Comparison of ENCODE assay signal across 10 cellular contexts in the genomic region with DNA sequence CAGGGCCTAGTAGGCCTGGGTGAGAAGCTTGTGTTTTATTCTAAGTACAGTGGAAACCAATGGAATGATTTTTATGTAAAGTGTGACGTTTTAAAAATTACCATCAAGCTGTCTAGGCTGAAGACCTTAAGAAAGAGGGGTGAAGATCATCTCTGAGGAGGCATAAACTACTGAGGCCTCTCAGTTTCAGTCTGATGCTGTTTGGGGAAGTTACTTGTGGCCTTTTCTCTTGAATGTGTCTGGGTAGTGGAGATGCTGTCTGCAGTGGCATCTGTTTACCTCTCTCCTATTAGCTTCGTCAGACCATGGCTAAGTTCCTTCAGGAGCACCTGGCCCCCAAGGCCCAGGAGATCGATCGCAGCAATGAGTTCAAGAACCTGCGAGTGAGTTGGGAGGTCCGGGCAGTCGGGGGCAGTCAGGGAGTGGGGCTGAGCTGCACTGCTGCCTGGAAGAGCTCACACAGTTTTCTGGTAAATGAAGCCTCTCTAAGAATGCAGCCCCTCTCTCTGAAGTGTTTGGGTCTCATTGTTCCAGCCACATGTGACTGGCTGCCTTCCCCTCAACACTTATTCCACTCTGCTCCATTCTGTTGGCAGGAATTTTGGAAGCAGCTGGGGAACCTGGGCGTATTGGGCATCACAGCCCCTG.
A peak's percentile ranks its signal among the peaks of the same experiment; 100 is the strongest.
DNase-seq lines count a peak whose midpoint lies in the region; ATAC-seq lines count a peak whose summit lies in the region.
"Had no signal": no experiment of that assay in that cellular context is flagged by ENCODE, and none has a peak within 500 bp of the region (broad histone marks: within the 10 kb centered on the region; RNA-seq: fewer than 3 reads in every experiment).

No MANE protein-coding gene starts in this region.

- H3K27ac Mint-ChIP-seq in effector memory CD8-positive, alpha-beta T cell, result peak overlapping the region; percentile 30 to 82

- H3K4me1 Mint-ChIP-seq in effector memory CD8-positive, alpha-beta T cell (ENCODE audit: low read depth in 2 of 2), result peaks cover 32 to 39% of the 10 kb centered on the region in 2 donors

- H3K4me3 Mint-ChIP-seq in effector memory CD8-positive, alpha-beta T cell, result peak overlapping the region; percentile 46 to 90

- ATAC-seq in GM21367 (IDR thresholded peaks at IDR 0.05; ENCODE audit: unreplicated experiment) (peak; percentile 64), HG03565 (IDR thresholded peaks at IDR 0.05; ENCODE audit: unreplicated experiment) (peak; percentile 45), GM21360 (IDR thresholded peaks at IDR 0.05; ENCODE audit: unreplicated experiment) (no peak)
- no peak for ATAC-seq in effector memory CD8-positive, alpha-beta T cell (replicated peaks)

- no peaks in the 10 kb centered on the region for H3K27me3 Mint-ChIP-seq in effector memory CD8-positive, alpha-beta T cell

- peak overlapping the region; percentile 29; the same call in 1 of the 2 replicates for H3K4me3 ChIP-seq in GM08714 (ENCODE audit: low read length)
- H3K4me3 ChIP-seq: SJSA1 had no signal

- DNase-seq in effector memory CD8-positive, alpha-beta T cell, result no peak
- DNase-seq in DMS153 (lab: John Stamatoyannopoulos, UW), result no peak
- no peak for DNase-seq in NCI-H187 (lab: John Stamatoyannopoulos, UW)
- no peak for DNase-seq in NCI-H1417 (lab: John Stamatoyannopoulos, UW)
- DNase-seq: sigmoid colon had no signal

- H3K9me3 Mint-ChIP-seq in effector memory CD8-positive, alpha-beta T cell, result no peaks in the 10 kb centered on the region

- peaks cover 35% of the 10 kb centered on the region for H3K36me3 Mint-ChIP-seq in effector memory CD8-positive, alpha-beta T cell (ENCODE audit: insufficient read depth)

Comparison
In these comparisons a context has a peak if more than half of its experiments do, and no peak if none do; other contexts are left out.
1. ATAC-seq: peak in GM21367 (single experiment) and HG03565 (single experiment); none in effector memory CD8-positive, alpha-beta T cell (single experiment) and GM21360 (single experiment).